12 cellular contexts compared by ENCODE assay signal in genomic region chr14:75273272-75274044, GRCh38. TPM values are rescaled to one million over a fixed set of nuclear protein-coding genes. Genes with fewer than 3 reads are reported as not detected.
A peak's percentile ranks its signal among the peaks of the same experiment; 100 is the strongest.
DNase-seq lines count a peak whose midpoint lies in the region; ATAC-seq, FAIRE-seq and TF ChIP-seq lines count a peak whose summit lies in the region.
"Had no signal": no experiment of that assay in that cellular context is flagged by ENCODE, and none has a peak within 500 bp of the region (broad histone marks: within the 10 kb centered on the region; RNA-seq: fewer than 3 reads in every experiment).

No MANE protein-coding gene starts in this region.

- H2BK12ac ChIP-seq in H1 (ENCODE audit: low read depth, low read length): 0 out of 2 replicates have a peak overlapping the region, but pooled peaks have one; percentile 17

- H4K20me1 ChIP-seq in H1 (replicated peaks in 1 of 2; ENCODE audit: control insufficient read depth in 1 of 2, insufficient read depth in 2 of 2, low read length in 2 of 2): no peaks in the 10 kb centered on the region

- CTCF ChIA-PET in H1 (lab: Charles Lee; ENCODE audit: partially characterized antibody): interaction anchor here (0.7 to 1.3 kb wide), 3 partner anchors 132 to 163 kb away, joined by 3 to 4 read pairs (median 3); no protein-coding TSS in a partner anchor

- H2AFZ ChIP-seq in ACC112 (ENCODE audit: low read length, unreplicated experiment) (no peak overlapping the region), H1 (ENCODE audit: low read length) (no peak overlapping the region)

- H3K56ac ChIP-seq in H1 (replicated peaks; ENCODE audit: insufficient read length, low read depth, low read length): no peak overlapping the region

- 93% methylated on average over 13 of the region's 13 CpGs; no CpG with 5 or more reads in 1 of the 2 experiments for WGBS in H1 (ENCODE audit: extremely low coverage in 1 of 2, insufficient coverage in 1 of 2, insufficient read length in 1 of 2, insufficient replicate concordance in 2 of 2, low coverage in 1 of 2, low lambda C conversion rate in 2 of 2, missing lambda C conversion rate in 1 of 2), 2 experiments
- 37 to 42% methylated on average over 13 of the region's 13 CpGs for WGBS in aorta, 2 donors

- no peak overlapping the region for H2BK20ac ChIP-seq in H1 (ENCODE audit: low read length)

- H3K4ac ChIP-seq in H1 (replicated peaks; ENCODE audit: insufficient read length, low read depth, low read length): no peak overlapping the region

- FAIRE-seq in H1 (lab: Jason Lieb, UNC): no peak
- FAIRE-seq: endothelial cell of umbilical vein had no signal

- no peaks in the 10 kb centered on the region for H3K27me3 ChIP-seq in ACC112 (ENCODE audit: insufficient read depth, low read length)
- H3K27me3 ChIP-seq in HL-60 (ENCODE audit: insufficient read depth, poor library complexity, severe bottlenecking): no peaks in the 10 kb centered on the region
- peaks cover 0 to 20% (median 7%) of the 10 kb centered on the region in 4 experiments; a peak in 5 of 7 replicates for H3K27me3 ChIP-seq in H1 (replicated peaks in 1 of 4; ENCODE audit: control insufficient read depth in 3 of 4, extremely low read depth in 1 of 4, insufficient read depth in 3 of 4, low read length in 3 of 4)
- no peaks in the 10 kb centered on the region for H3K27me3 ChIP-seq in neutrophil
- no peaks in the 10 kb centered on the region for H3K27me3 ChIP-seq in aorta (ENCODE audit: control insufficient read depth in 1 of 2, insufficient read depth in 2 of 2, low read length in 1 of 2)

- H3K4me2 ChIP-seq in H1 (ENCODE audit: insufficient read depth in 1 of 2, low read depth in 2 of 2, low read length in 2 of 2): no peak overlapping the region

- TF ChIP-seq CTCF in HL-60 (IDR thresholded peaks at IDR 0.05; ENCODE audit: insufficient read depth, low read length): no peak
- TF ChIP-seq CTCF in H1 (IDR thresholded peaks at IDR 0.05; ENCODE audit: control extremely low read depth in 1 of 3, insufficient read depth in 1 of 3, low read depth in 1 of 3, low read length in 3 of 3): no peak
- no peak for TF ChIP-seq CTCF in neutrophil (IDR thresholded peaks at IDR 0.05)

- no peak overlapping the region for H4K5ac ChIP-seq in H1 (ENCODE audit: insufficient read length, low read depth, low read length)

- no peak overlapping the region for H3K23ac ChIP-seq in H1 (ENCODE audit: insufficient read length)

- H2BK5ac ChIP-seq in H1 (ENCODE audit: low read depth, low read length): no peak overlapping the region

- no peak overlapping the region for H3K9ac ChIP-seq in H1 (replicated peaks in 1 of 4; ENCODE audit: extremely low read depth in 1 of 4, low read depth in 3 of 4, low read length in 3 of 4)

- POLR2A ChIA-PET in H1 (lab: Charles Lee; ENCODE audit: partially characterized antibody): interaction anchor here (1.1 to 14.8 kb wide), 3 partner anchors 13 to 17 kb away, joined by 3 to 351 read pairs (median 28); no protein-coding TSS in a partner anchor

- no peak for ATAC-seq in aorta (ENCODE audit: low FRiP score)

- no peak overlapping the region for H4K91ac ChIP-seq in H1 (replicated peaks; ENCODE audit: insufficient read length, low read length)

- H3K27ac ChIP-seq in ACC112 (ENCODE audit: low read depth, low read length) (peak overlapping the region; percentile 69), HL-60 (replicated peaks) (peak overlapping the region; percentile 86), H1 (ENCODE audit: low read depth, low read length) (no peak overlapping the region), neutrophil (peak overlapping the region; percentile 99), aorta (ENCODE audit: low read depth in 1 of 2, low read length in 2 of 2) (peak overlapping the region in 1 of 2 donors; percentile 21)

- H3K18ac ChIP-seq in H1 (ENCODE audit: extremely low read depth, low read length): no peak overlapping the region

- H3K9me3 ChIP-seq in H1 (ENCODE audit: insufficient read depth in 2 of 2, low read depth in 1 of 2, low read length in 1 of 2) (no peaks in the 10 kb centered on the region), neutrophil (no peaks in the 10 kb centered on the region), aorta (ENCODE audit: control insufficient read depth, low read length) (no peaks in the 10 kb centered on the region)

- H2BK15ac ChIP-seq in H1 (ENCODE audit: low read length): 0 out of 2 replicates have a peak overlapping the region, but pooled peaks have one; percentile 16

- no peaks in the 10 kb centered on the region for H3K79me2 ChIP-seq in ACC112 (ENCODE audit: control insufficient read depth, insufficient read depth, low read length, unreplicated experiment)
- H3K79me2 ChIP-seq in H1 (ENCODE audit: control insufficient read depth in 1 of 2, insufficient read depth in 2 of 2, low read length in 2 of 2): no peaks in the 10 kb centered on the region

- no peak overlapping the region for H3K14ac ChIP-seq in H1 (ENCODE audit: insufficient read length)

- no peak for TF ChIP-seq POLR2A in H1 (IDR thresholded peaks at IDR 0.05; ENCODE audit: control extremely low read depth in 1 of 2, low read depth in 2 of 2, low read length in 2 of 2)

- intact Hi-C loops in aorta (cut with DNase I): no loop called here

- H3K4me1 ChIP-seq in ACC112 (ENCODE audit: control insufficient read depth, insufficient read depth, low read length, unreplicated experiment): peaks cover 21% of the 10 kb centered on the region
- H3K4me1 ChIP-seq in H1 (replicated peaks in 1 of 4; ENCODE audit: control insufficient read depth in 3 of 4, insufficient read depth in 4 of 4, low read length in 3 of 4): peaks cover 4 to 6% (median 5%) of the 10 kb centered on the region in 4 experiments; a peak in 5 of 7 replicates
- H3K4me1 ChIP-seq in neutrophil (ENCODE audit: control insufficient read depth in 1 of 2, insufficient read depth in 1 of 2, low read depth in 1 of 2, low read length in 1 of 2): peaks cover 68 to 79% of the 10 kb centered on the region in 2 experiments
- no peaks in the 10 kb centered on the region for H3K4me1 ChIP-seq in aorta (ENCODE audit: control insufficient read depth in 1 of 2, insufficient read depth in 2 of 2, low read length in 2 of 2)

- H2AK5ac ChIP-seq in H1 (ENCODE audit: low read depth, low read length): no peak overlapping the region

- no peaks in the 10 kb centered on the region for H3K36me3 ChIP-seq in ACC112 (ENCODE audit: insufficient read depth, low read length)
- H3K36me3 ChIP-seq in H1 (ENCODE audit: control insufficient read depth in 2 of 4, insufficient read depth in 4 of 4, low read length in 3 of 4): no peaks in the 10 kb centered on the region
- no peaks in the 10 kb centered on the region for H3K36me3 ChIP-seq in neutrophil
- no peaks in the 10 kb centered on the region for H3K36me3 ChIP-seq in aorta (ENCODE audit: control insufficient read depth in 1 of 2, insufficient read depth in 2 of 2, low read length in 1 of 2)

- TF ChIP-seq RAD21 in H1 (IDR thresholded peaks at IDR 0.05 in 1 of 2, conservative IDR thresholded peaks at IDR 0.05 in 1 of 2; ENCODE audit: low read depth in 2 of 2, low read length in 2 of 2): no peak

- H3K23me2 ChIP-seq in H1 (ENCODE audit: low read depth, low read length): peaks cover 9% of the 10 kb centered on the region; the same call in 1 of the 2 replicates

- H3K4me3 ChIP-seq in ACC112 (ENCODE audit: low read depth, low read length) (no peak overlapping the region), HL-60 (replicated peaks; ENCODE audit: insufficient read depth, low read length) (no peak overlapping the region), H1 (ENCODE audit: extremely low read depth in 1 of 4, insufficient read depth in 2 of 4, low read depth in 3 of 4, low read length in 4 of 4) (no peak overlapping the region), neutrophil (ENCODE audit: low read depth in 1 of 2, low read length in 1 of 2) (peak overlapping the region in 1 of 2 experiments; percentile 48), aorta (ENCODE audit: low read length in 2 of 2) (no peak overlapping the region)

- DNase-seq in HL-60 (ENCODE audit: low read depth in 1 of 2, low spot score in 1 of 2) (no peak), H1 (ENCODE audit: low read depth in 1 of 2, low spot score in 2 of 2) (no peak), aorta (no peak), GOT3 (lab: John Stamatoyannopoulos, UW) (no peak), mucosa of gallbladder (ENCODE audit: low spot score) (no peak), NCI-H1417 treated with DMSO at 0.1 percent for 48 hours (lab: John Stamatoyannopoulos, UW) (no peak)
- DNase-seq: C1 segment of cervical spinal cord, mesendoderm, NCI-H1092 treated with DMSO at 0.1 percent for 48 hours had no signal

- no peak overlapping the region for H2BK120ac ChIP-seq in H1 (replicated peaks; ENCODE audit: low read depth, low read length)

- H4K8ac ChIP-seq in H1 (ENCODE audit: extremely low read depth, insufficient read depth, low read length): no peak overlapping the region

- no peak for TF ChIP-seq EP300 in H1 (IDR thresholded peaks at IDR 0.05; ENCODE audit: borderline replicate concordance in 1 of 2, low read depth in 2 of 2, low read length in 2 of 2)

- no peaks in the 10 kb centered on the region for H3K79me1 ChIP-seq in H1 (ENCODE audit: low read depth, low read length)

TF ChIP-seq in H1, 55 proteins besides CTCF, POLR2A, EP300 and RAD21:
- TF ChIP-seq SIN3A (conservative IDR thresholded peaks at IDR 0.05 in 1 of 2, IDR thresholded peaks at IDR 0.05 in 1 of 2; ENCODE audit: low read depth in 1 of 2, low read length in 2 of 2) (no peak), CBX8 (IDR thresholded peaks at IDR 0.05; ENCODE audit: borderline replicate concordance, low read depth, low read length) (no peak), SP4 (IDR thresholded peaks at IDR 0.05; ENCODE audit: low read length) (no peak)

RNA-seq across cellular contexts. Expression of gene FOS, which starts 5.2 kb away (rescaled TPM):
- 51.5 and 51.8 TPM in 2 replicates for total RNA-seq in H1 (2021; fragmentation: NEBNext Ultra II Directional; extraction: Animal tissue kit (Norgen Biotek cat#: 25700))
- polyA plus RNA-seq in H1 (2011; rRNA removed) (50.2 and 74.5 TPM in 2 replicates), aorta (100 to 1,000 TPM; 154 to 504 TPM)
- 29.8 TPM for polyA plus RNA-seq in H1 (2011; cell fraction: cytosol; rRNA removed)
- 236 TPM for polyA plus RNA-seq in H1 (2011; cell fraction: nucleus; rRNA removed)
- 36.4 to 90.0 TPM (median 56.1 TPM) in 4 replicates for polyA plus RNA-seq in H1 (2012, experiment 1 of 2)
- polyA plus RNA-seq in H1 (2012, experiment 2 of 2): 60.5 TPM
- 8.6 TPM for polyA plus RNA-seq in H1 (2013, experiment 1 of 2)
- 8.3 TPM for polyA plus RNA-seq in H1 (2013, experiment 2 of 2)
- 35.8 and 91.1 TPM in 2 replicates for polyA minus RNA-seq in H1 (2011; rRNA and poly(A)+ RNA removed)
- polyA minus RNA-seq in H1 (2011; cell fraction: cytosol; rRNA and poly(A)+ RNA removed): 38.5 TPM
- polyA minus RNA-seq in H1 (2011; cell fraction: nucleus; rRNA and poly(A)+ RNA removed): 604 TPM
- total RNA-seq in aorta (1,000 to 10,000 TPM in 1 of 2 donors, 100 to 1,000 TPM in 1; 129 to 2,160 TPM), mucosa of gallbladder (165 TPM)
